12 cellular contexts compared by ENCODE assay signal in genomic region chr20:36306557-36307411, GRCh38.
DNase-seq lines count a peak whose midpoint lies in the region; ATAC-seq and TF ChIP-seq lines count a peak whose summit lies in the region.
"Had no signal": no experiment of that assay in that cellular context is flagged by ENCODE, and none has a peak within 500 bp of the region (broad histone marks: within the 10 kb centered on the region; RNA-seq: fewer than 3 reads in every experiment).

No MANE protein-coding gene starts in this region.

- no peaks in the 10 kb centered on the region for H3K36me3 Mint-ChIP-seq in stimulated activated effector memory CD8-positive, alpha-beta T cell treated with anti-CD3 and anti-CD28 coated beads, Interleukin-12 subunit alpha, Interleukin-12 subunit beta, amount 100 ng/mL, for 72 hours

- H3K4me3 ChIP-seq in WERI-Rb-1 (ENCODE audit: low read depth, low read length) (peak overlapping the region; percentile 71), iPS-20b (ENCODE audit: low read length) (peak overlapping the region; percentile 72)
- H3K4me3 ChIP-seq: GM23248 had no signal

- TF ChIP-seq CTCF in WERI-Rb-1 (IDR thresholded peaks at IDR 0.05; ENCODE audit: low read depth, low read length), result no peak

- peaks cover 20% of the 10 kb centered on the region for H3K4me1 Mint-ChIP-seq in stimulated activated effector memory CD8-positive, alpha-beta T cell treated with anti-CD3 and anti-CD28 coated beads, Interleukin-12 subunit alpha, Interleukin-12 subunit beta, amount 100 ng/mL, for 72 hours

- peak overlapping the region; percentile 39 for H3K4me3 Mint-ChIP-seq in stimulated activated effector memory CD8-positive, alpha-beta T cell treated with anti-CD3 and anti-CD28 coated beads, Interleukin-12 subunit alpha, Interleukin-12 subunit beta, amount 100 ng/mL, for 72 hours

- H3K27ac ChIP-seq in WERI-Rb-1 (no peak overlapping the region), iPS-20b (ENCODE audit: low read length) (no peak overlapping the region)
- H3K27ac ChIP-seq: GM23248, right lobe of liver had no signal

- H3K9me3 ChIP-seq in WERI-Rb-1 (ENCODE audit: severe bottlenecking) (no peaks in the 10 kb centered on the region), iPS-20b (ENCODE audit: insufficient read depth, low read depth, low read length) (no peaks in the 10 kb centered on the region)
- H3K9me3 ChIP-seq: right lobe of liver had no signal

- H3K27me3 ChIP-seq in WERI-Rb-1 (ENCODE audit: insufficient read depth, low read depth, severe bottlenecking) (no peaks in the 10 kb centered on the region), iPS-20b (ENCODE audit: insufficient read depth, low read length) (peaks cover 83% of the 10 kb centered on the region)

- H3K9ac ChIP-seq in iPS-20b (ENCODE audit: low read depth, low read length), result no peak overlapping the region
- H3K9ac ChIP-seq: GM23248 had no signal

- H3K27ac Mint-ChIP-seq in stimulated activated effector memory CD8-positive, alpha-beta T cell treated with anti-CD3 and anti-CD28 coated beads, Interleukin-12 subunit alpha, Interleukin-12 subunit beta, amount 100 ng/mL, for 72 hours, result no peak overlapping the region

- H3K36me3 ChIP-seq in WERI-Rb-1 (no peaks in the 10 kb centered on the region), iPS-20b (ENCODE audit: insufficient read depth, low read depth, low read length) (no peaks in the 10 kb centered on the region)
- H3K36me3 ChIP-seq: right lobe of liver had no signal

- ATAC-seq in stimulated activated effector memory CD8-positive, alpha-beta T cell treated with anti-CD3 and anti-CD28 coated beads, Interleukin-12 subunit alpha, Interleukin-12 subunit beta, amount 100 ng/mL, for 72 hours, result no peak
- ATAC-seq in GM18873 (IDR thresholded peaks at IDR 0.05; ENCODE audit: low FRiP score, unreplicated experiment) (no peak), GM21825 (IDR thresholded peaks at IDR 0.05; ENCODE audit: unreplicated experiment) (no peak)

- DNase-seq in activated CD8-positive, alpha-beta memory T cell treated with anti-CD3 and anti-CD28 coated beads for 24 hours, result peak; percentile 55
- no peak for DNase-seq in activated CD8-positive, alpha-beta memory T cell treated with anti-CD3 and anti-CD28 coated beads, Interleukin-2, amount 50 U/mL, for 4 hours
- DNase-seq in WERI-Rb-1 (no peak), Kasumi-1 (lab: John Stamatoyannopoulos, UW) (no peak)
- no peak for DNase-seq in stimulated activated effector memory CD8-positive, alpha-beta T cell treated with anti-CD3 and anti-CD28 coated beads, Interleukin-12 subunit alpha, Interleukin-12 subunit beta, amount 100 ng/mL, for 72 hours (ENCODE audit: low spot score in 2 of 2)
- DNase-seq: GF-D8, GM23248, NCI-H774, right lobe of liver had no signal

- 0 out of 2 replicates have a peak, but pooled peaks cover 6% of the 10 kb centered on the region for H3K4me1 ChIP-seq in iPS-20b (ENCODE audit: insufficient read depth, low read length)

- no peaks in the 10 kb centered on the region for H3K9me3 Mint-ChIP-seq in stimulated activated effector memory CD8-positive, alpha-beta T cell treated with anti-CD3 and anti-CD28 coated beads, Interleukin-12 subunit alpha, Interleukin-12 subunit beta, amount 100 ng/mL, for 72 hours
